Comparison of ENCODE assay signal across 1 cellular context in the genomic region with DNA sequence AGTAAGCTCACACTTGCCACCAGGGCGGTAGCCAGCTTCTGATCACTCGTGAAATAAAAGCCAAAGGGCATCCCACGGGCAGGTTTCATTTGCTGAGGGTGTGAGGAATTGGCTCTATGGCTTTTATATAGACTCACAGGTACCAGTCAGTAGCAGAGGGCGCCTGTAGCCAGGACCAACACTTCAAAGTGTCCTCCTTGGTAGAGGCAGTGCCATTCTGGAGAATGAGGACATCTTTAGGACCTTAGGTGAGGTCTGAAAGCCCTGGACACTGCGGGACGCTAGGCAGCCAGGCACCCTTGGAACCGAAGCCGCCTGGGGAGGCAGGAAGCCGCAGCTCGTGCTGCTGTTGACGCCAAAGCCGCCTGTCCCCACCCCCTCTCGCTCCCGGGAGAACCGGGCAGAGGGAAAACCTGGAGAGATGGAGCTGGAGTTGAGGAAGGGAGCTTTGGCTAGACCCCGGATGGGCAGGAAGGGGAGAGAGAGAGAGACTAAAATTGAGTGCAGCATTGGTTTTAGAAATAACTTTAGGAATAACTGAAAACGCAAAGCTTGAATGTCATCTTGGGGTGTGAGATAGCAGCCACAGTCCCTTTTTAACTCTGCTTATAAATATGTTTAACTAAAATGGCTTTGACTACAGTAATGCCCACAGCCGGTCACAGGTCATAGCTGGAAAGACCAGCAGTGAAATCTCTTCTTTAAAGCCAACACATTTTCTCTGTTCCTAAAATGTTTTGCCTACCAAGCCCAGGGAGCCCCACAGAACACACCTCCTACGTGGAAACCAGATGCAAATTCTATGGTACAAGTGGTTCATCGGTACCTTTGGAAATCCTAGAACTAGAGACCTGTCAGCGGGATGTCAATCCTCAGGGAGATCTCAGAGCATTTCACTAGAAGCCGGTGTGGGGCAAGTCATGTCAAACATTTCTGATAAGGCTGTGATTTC.
TF ChIP-seq lines count a peak whose summit lies in the region.

No MANE protein-coding gene starts in this region.

TF ChIP-seq in K562, 482 proteins besides CTCF, POLR2A, EP300 and RAD21 (continued from another document):
- peak; percentile 76; the same call in 1 of the 2 replicates for TF ChIP-seq ZBTB17 (CRISPR knock-in tag; IDR thresholded peaks at IDR 0.05)
- TF ChIP-seq SRSF1 (IDR thresholded peaks at IDR 0.05; ENCODE audit: low read depth, low read length) = no peak
- no peak for TF ChIP-seq GATAD2B (IDR thresholded peaks at IDR 0.05; ENCODE audit: borderline replicate concordance)
- no peak for TF ChIP-seq ZBTB7A (IDR thresholded peaks at IDR 0.05; ENCODE audit: borderline replicate concordance, control insufficient read depth, low read depth, low read length)
- TF ChIP-seq, protein P1, sequence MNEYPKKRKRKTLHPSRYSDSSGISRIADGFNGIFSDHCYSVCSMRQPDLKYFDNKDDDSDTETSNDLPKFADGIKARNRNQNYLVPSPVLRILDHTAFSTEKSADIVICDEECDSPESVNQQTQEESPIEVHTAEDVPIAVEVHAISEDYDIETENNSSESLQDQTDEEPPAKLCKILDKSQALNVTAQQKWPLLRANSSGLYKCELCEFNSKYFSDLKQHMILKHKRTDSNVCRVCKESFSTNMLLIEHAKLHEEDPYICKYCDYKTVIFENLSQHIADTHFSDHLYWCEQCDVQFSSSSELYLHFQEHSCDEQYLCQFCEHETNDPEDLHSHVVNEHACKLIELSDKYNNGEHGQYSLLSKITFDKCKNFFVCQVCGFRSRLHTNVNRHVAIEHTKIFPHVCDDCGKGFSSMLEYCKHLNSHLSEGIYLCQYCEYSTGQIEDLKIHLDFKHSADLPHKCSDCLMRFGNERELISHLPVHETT (CRISPR knock-in tag; conservative IDR thresholded peaks at IDR 0.05 in 1 of 2, IDR thresholded peaks at IDR 0.05 in 1 of 2) = peak in 1 of 2 experiments; percentile 83; a peak in 2 of 4 replicates
- TF ChIP-seq ID3 (CRISPR knock-in tag; IDR thresholded peaks at IDR 0.05) = no peak
- peak; percentile 78 for TF ChIP-seq ID3 (tag; IDR thresholded peaks at IDR 0.05)
- 0 out of 2 replicates have a peak, but pooled peaks have one; percentile 54 for TF ChIP-seq ZKSCAN8 (CRISPR knock-in tag; IDR thresholded peaks at IDR 0.05)
- TF ChIP-seq ZNF24 (IDR thresholded peaks at IDR 0.05) = no peak
- TF ChIP-seq RBFOX2 (IDR thresholded peaks at IDR 0.05; ENCODE audit: low read depth, low read length) = peak; percentile 68
- TF ChIP-seq BHLHE40 (IDR thresholded peaks at IDR 0.05; ENCODE audit: low read length) = peak; percentile 96
- TF ChIP-seq GABPA (tag; conservative IDR thresholded peaks at IDR 0.05; ENCODE audit: low read depth) = peak; percentile 57
- no peak for TF ChIP-seq BRD9 (IDR thresholded peaks at IDR 0.05; ENCODE audit: low read depth, partially characterized antibody)
- peak; percentile 82 for TF ChIP-seq CTBP1 (IDR thresholded peaks at IDR 0.05; ENCODE audit: borderline replicate concordance)
- TF ChIP-seq XRCC4 (IDR thresholded peaks at IDR 0.05; ENCODE audit: extremely low read depth, insufficient read depth, insufficient read length) = no peak
- TF ChIP-seq NCOA4 (IDR thresholded peaks at IDR 0.05; ENCODE audit: partially characterized antibody) = no peak
- peak; percentile 43 for TF ChIP-seq MEIS2 (IDR thresholded peaks at IDR 0.05; ENCODE audit: partially characterized antibody)
- TF ChIP-seq ZNF12 (CRISPR knock-in tag; IDR thresholded peaks at IDR 0.05) = no peak
- TF ChIP-seq, protein P2, sequence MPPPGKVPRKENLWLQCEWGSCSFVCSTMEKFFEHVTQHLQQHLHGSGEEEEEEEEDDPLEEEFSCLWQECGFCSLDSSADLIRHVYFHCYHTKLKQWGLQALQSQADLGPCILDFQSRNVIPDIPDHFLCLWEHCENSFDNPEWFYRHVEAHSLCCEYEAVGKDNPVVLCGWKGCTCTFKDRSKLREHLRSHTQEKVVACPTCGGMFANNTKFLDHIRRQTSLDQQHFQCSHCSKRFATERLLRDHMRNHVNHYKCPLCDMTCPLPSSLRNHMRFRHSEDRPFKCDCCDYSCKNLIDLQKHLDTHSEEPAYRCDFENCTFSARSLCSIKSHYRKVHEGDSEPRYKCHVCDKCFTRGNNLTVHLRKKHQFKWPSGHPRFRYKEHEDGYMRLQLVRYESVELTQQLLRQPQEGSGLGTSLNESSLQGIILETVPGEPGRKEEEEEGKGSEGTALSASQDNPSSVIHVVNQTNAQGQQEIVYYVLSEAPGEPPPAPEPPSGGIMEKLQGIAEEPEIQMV (tag; conservative IDR thresholded peaks at IDR 0.05; ENCODE audit: low read depth) = no peak
- peak in 2 of 3 experiments; percentile 43 to 45 for TF ChIP-seq YY1 (IDR thresholded peaks at IDR 0.05; ENCODE audit: borderline replicate concordance in 1 of 3, control insufficient read depth in 1 of 3, extremely low read depth in 1 of 3, insufficient read depth in 3 of 3, insufficient read length in 1 of 3, insufficient replicate concordance in 2 of 3, low read depth in 1 of 3, low read length in 2 of 3)
- TF ChIP-seq NCOA2 (IDR thresholded peaks at IDR 0.05; ENCODE audit: partially characterized antibody in 2 of 2) = no peak
- peak; percentile 74 for TF ChIP-seq HMGN3 (IDR thresholded peaks at IDR 0.05; ENCODE audit: borderline replicate concordance, extremely low read depth, insufficient read length, low read depth, low read length)
- TF ChIP-seq ZC3H8 (IDR thresholded peaks at IDR 0.05) = no peak
- TF ChIP-seq CEBPG (CRISPR knock-in tag; IDR thresholded peaks at IDR 0.05) = no peak
- TF ChIP-seq CEBPG (tag; conservative IDR thresholded peaks at IDR 0.05 in 1 of 2, IDR thresholded peaks at IDR 0.05 in 1 of 2) = no peak
- TF ChIP-seq HDAC1 (IDR thresholded peaks at IDR 0.05) = no peak
- no peak for TF ChIP-seq ZNF785 (CRISPR knock-in tag; IDR thresholded peaks at IDR 0.05)
- TF ChIP-seq ZC3H4 (CRISPR knock-in tag; IDR thresholded peaks at IDR 0.05; ENCODE audit: borderline replicate concordance) = no peak
- TF ChIP-seq JUN (IDR thresholded peaks at IDR 0.05; ENCODE audit: borderline replicate concordance, low read depth, low read length) = no peak; the same call in 1 of the 2 replicates
- no peak for TF ChIP-seq JUN (CRISPR knock-in tag; IDR thresholded peaks at IDR 0.05; ENCODE audit: borderline replicate concordance)
- no peak for TF ChIP-seq RBM22 (IDR thresholded peaks at IDR 0.05; ENCODE audit: low read depth, low read length, poor library complexity, severe bottlenecking)
- TF ChIP-seq ARID1B (IDR thresholded peaks at IDR 0.05) = peak; percentile 40; the same call in 1 of the 2 replicates
- peak in 1 of 2 experiments; percentile 25; a peak in 1 of 4 replicates for TF ChIP-seq KDM1A (IDR thresholded peaks at IDR 0.05)
- TF ChIP-seq, protein P3, sequence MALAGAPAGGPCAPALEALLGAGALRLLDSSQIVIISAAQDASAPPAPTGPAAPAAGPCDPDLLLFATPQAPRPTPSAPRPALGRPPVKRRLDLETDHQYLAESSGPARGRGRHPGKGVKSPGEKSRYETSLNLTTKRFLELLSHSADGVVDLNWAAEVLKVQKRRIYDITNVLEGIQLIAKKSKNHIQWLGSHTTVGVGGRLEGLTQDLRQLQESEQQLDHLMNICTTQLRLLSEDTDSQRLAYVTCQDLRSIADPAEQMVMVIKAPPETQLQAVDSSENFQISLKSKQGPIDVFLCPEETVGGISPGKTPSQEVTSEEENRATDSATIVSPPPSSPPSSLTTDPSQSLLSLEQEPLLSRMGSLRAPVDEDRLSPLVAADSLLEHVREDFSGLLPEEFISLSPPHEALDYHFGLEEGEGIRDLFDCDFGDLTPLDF (CRISPR knock-in tag; IDR thresholded peaks at IDR 0.05) = peak; percentile 75; the same call in 1 of the 2 replicates
- peak; percentile 62 for TF ChIP-seq RBBP5 (IDR thresholded peaks at IDR 0.05; ENCODE audit: borderline replicate concordance, insufficient read depth, low read length, poor library complexity, severe bottlenecking)
- 0 out of 2 replicates have a peak, but pooled peaks have one; percentile 30 for TF ChIP-seq DIDO1 (tag; IDR thresholded peaks at IDR 0.05; ENCODE audit: low read depth)
- no peak; the same call in 1 of the 2 replicates for TF ChIP-seq PML (IDR thresholded peaks at IDR 0.05; ENCODE audit: low read length)
- 0 out of 2 replicates have a peak, but pooled peaks have one; percentile 13 for TF ChIP-seq KLF6 (CRISPR knock-in tag; IDR thresholded peaks at IDR 0.05; ENCODE audit: borderline replicate concordance)
- no peak for TF ChIP-seq NFIC (IDR thresholded peaks at IDR 0.05)
- no peak for TF ChIP-seq ZNF449 (CRISPR knock-in tag; IDR thresholded peaks at IDR 0.05)
- TF ChIP-seq IRF2 (CRISPR knock-in tag; IDR thresholded peaks at IDR 0.05) = no peak
- no peak for TF ChIP-seq SAFB (IDR thresholded peaks at IDR 0.05; ENCODE audit: borderline replicate concordance, low read depth, low read length)
- no peak for TF ChIP-seq SNIP1 (IDR thresholded peaks at IDR 0.05; ENCODE audit: low read depth)
- peak; percentile 26; the same call in 1 of the 2 replicates for TF ChIP-seq ZEB2 (IDR thresholded peaks at IDR 0.05)
- no peak for TF ChIP-seq FOXK1 (CRISPR knock-in tag; IDR thresholded peaks at IDR 0.05; ENCODE audit: borderline replicate concordance)
- no peak for TF ChIP-seq ZNF408 (CRISPR knock-in tag; IDR thresholded peaks at IDR 0.05; ENCODE audit: low read depth)
- TF ChIP-seq MYC (IDR thresholded peaks at IDR 0.05; ENCODE audit: low read depth, low read length) = peak; percentile 78
- no peak for TF ChIP-seq MYC (CRISPR knock-in tag; IDR thresholded peaks at IDR 0.05; ENCODE audit: borderline replicate concordance, low read depth)
- TF ChIP-seq IFI16 (CRISPR knock-in tag; IDR thresholded peaks at IDR 0.05) = no peak
- TF ChIP-seq, protein P4, sequence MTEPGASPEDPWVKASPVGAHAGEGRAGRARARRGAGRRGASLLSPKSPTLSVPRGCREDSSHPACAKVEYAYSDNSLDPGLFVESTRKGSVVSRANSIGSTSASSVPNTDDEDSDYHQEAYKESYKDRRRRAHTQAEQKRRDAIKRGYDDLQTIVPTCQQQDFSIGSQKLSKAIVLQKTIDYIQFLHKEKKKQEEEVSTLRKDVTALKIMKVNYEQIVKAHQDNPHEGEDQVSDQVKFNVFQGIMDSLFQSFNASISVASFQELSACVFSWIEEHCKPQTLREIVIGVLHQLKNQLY (CRISPR knock-in tag; conservative IDR thresholded peaks at IDR 0.05) = no peak
- no peak for TF ChIP-seq ZNF316 (IDR thresholded peaks at IDR 0.05)
- no peak for TF ChIP-seq ZNF134 (CRISPR knock-in tag; conservative IDR thresholded peaks at IDR 0.05)
- TF ChIP-seq HNRNPH1 (optimal IDR thresholded peaks at IDR 0.05; ENCODE audit: low read depth, low read length) = no peak
